ENCODE assay signal across 1 cellular context in the genomic region with DNA sequence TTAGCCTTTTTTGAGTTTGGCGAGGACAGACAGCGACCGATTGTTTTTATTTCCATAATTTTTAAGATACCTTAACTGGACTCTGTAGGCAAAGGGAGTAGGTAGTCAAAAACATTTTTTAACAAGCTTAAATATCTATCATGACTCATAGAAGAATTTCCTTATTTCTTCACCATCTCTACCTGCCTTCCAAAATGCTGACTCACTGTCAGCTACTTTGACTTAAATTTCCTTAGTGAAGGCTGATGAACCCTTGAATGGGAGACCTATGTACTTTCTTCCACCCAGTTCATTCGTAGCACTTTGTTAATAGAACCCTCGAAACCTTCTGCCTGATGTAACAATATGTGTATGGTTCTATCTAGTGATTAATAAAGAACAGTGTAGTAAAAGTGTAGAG.
TF ChIP-seq lines count a peak whose summit lies in the region.

No MANE protein-coding gene starts in this region.

TF ChIP-seq in K562, 482 proteins besides CTCF, POLR2A, EP300 and RAD21 (continued from another document):
- no peak for TF ChIP-seq PREB (CRISPR knock-in tag; IDR thresholded peaks at IDR 0.05)
- TF ChIP-seq CBX5 (IDR thresholded peaks at IDR 0.05; ENCODE audit: borderline replicate concordance, low read depth) = no peak
- TF ChIP-seq TRIM28 (IDR thresholded peaks at IDR 0.05) = no peak
- TF ChIP-seq ZNF512 (tag; IDR thresholded peaks at IDR 0.05) = no peak
- TF ChIP-seq SIRT6 (IDR thresholded peaks at IDR 0.05; ENCODE audit: low read depth, low read length) = no peak
- TF ChIP-seq, protein P1, sequence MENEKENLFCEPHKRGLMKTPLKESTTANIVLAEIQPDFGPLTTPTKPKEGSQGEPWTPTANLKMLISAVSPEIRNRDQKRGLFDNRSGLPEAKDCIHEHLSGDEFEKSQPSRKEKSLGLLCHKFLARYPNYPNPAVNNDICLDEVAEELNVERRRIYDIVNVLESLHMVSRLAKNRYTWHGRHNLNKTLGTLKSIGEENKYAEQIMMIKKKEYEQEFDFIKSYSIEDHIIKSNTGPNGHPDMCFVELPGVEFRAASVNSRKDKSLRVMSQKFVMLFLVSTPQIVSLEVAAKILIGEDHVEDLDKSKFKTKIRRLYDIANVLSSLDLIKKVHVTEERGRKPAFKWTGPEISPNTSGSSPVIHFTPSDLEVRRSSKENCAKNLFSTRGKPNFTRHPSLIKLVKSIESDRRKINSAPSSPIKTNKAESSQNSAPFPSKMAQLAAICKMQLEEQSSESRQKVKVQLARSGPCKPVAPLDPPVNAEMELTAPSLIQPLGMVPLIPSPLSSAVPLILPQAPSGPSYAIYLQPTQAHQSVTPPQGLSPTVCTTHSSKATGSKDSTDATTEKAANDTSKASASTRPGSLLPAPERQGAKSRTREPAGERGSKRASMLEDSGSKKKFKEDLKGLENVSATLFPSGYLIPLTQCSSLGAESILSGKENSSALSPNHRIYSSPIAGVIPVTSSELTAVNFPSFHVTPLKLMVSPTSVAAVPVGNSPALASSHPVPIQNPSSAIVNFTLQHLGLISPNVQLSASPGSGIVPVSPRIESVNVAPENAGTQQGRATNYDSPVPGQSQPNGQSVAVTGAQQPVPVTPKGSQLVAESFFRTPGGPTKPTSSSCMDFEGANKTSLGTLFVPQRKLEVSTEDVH (IDR thresholded peaks at IDR 0.05; ENCODE audit: low read depth, partially characterized antibody) = no peak
- no peak for TF ChIP-seq PRDM10 (IDR thresholded peaks at IDR 0.05; ENCODE audit: partially characterized antibody)
- TF ChIP-seq STAT5A (IDR thresholded peaks at IDR 0.05; ENCODE audit: borderline replicate concordance, low read length) = no peak
- TF ChIP-seq MEF2A (IDR thresholded peaks at IDR 0.05; ENCODE audit: control insufficient read depth, low read depth, low read length) = no peak
- no peak for TF ChIP-seq ZNF232 (CRISPR knock-in tag; IDR thresholded peaks at IDR 0.05)
- no peak for TF ChIP-seq CSDE1 (IDR thresholded peaks at IDR 0.05)
- no peak for TF ChIP-seq NBN (IDR thresholded peaks at IDR 0.05; ENCODE audit: low read depth)
- TF ChIP-seq ZNF263 (CRISPR knock-in tag; IDR thresholded peaks at IDR 0.05; ENCODE audit: borderline replicate concordance) = no peak
- TF ChIP-seq ZNF778 (CRISPR knock-in tag; IDR thresholded peaks at IDR 0.05) = no peak
- TF ChIP-seq BDP1 (IDR thresholded peaks at IDR 0.05; ENCODE audit: insufficient read depth, insufficient read length) = no peak
- peak; percentile 98 for TF ChIP-seq ZNF316 (IDR thresholded peaks at IDR 0.05)
- peak; percentile 74 for TF ChIP-seq FOSL1 (tag; conservative IDR thresholded peaks at IDR 0.05)
- no peak for TF ChIP-seq TAF7 (tag; IDR thresholded peaks at IDR 0.05)
- no peak for TF ChIP-seq ZNF239 (CRISPR knock-in tag; IDR thresholded peaks at IDR 0.05)
- no peak for TF ChIP-seq ZNF77 (CRISPR knock-in tag; IDR thresholded peaks at IDR 0.05)
